ENCODE assay signal across 34 cellular contexts in genomic region chr6:74130641-74131040, GRCh38.
"Had no signal": no experiment of that assay in that cellular context is flagged by ENCODE, and none has a peak within 500 bp of the region (broad histone marks: within the 10 kb centered on the region; RNA-seq: fewer than 3 reads in every experiment).

No MANE protein-coding gene starts in this region.

- H3K9me3 ChIP-seq: MG63 had no signal

- DNase-seq: Karpas-422, Kasumi-1, MG63, MM.1S, MV-4-11, NCI-H1048, NCI-H1092, NCI-H1092 treated with DMSO at 0.1 percent for 48 hours, NCI-H1105, NCI-H1105 treated with DMSO at 0.1 percent for 48 hours, NCI-H1417, NCI-H1417 treated with DMSO at 0.1 percent for 48 hours, NCI-H1436, NCI-H1436 treated with DMSO at 0.1 percent for 48 hours, NCI-H146, NCI-H1694, NCI-H1694 treated with DMSO at 0.1 percent for 48 hours, NCI-H187, NCI-H187 treated with DMSO at 0.1 percent for 48 hours, NCI-H1930, NCI-H2029, NCI-H2029 treated with DMSO at 0.1 percent for 48 hours, NCI-H2081, NCI-H2081 treated with DMSO at 0.1 percent for 48 hours, NCI-H2107, NCI-H2171, NCI-H2171 treated with DMSO at 0.1 percent for 48 hours, NCI-H2227 treated with DMSO at 0.1 percent for 48 hours, NCI-H226, NCI-H345, NCI-H446, NCI-H446 treated with DMSO at 0.1 percent for 48 hours, NCI-H510A, NCI-H510A treated with DMSO at 0.1 percent for 48 hours had no signal

- H3K36me3 ChIP-seq: MG63 had no signal

- H3K27me3 ChIP-seq: MG63 had no signal

- H3K4me3 ChIP-seq: MG63 had no signal
